ENCODE assay signal across 10 cellular contexts in the genomic region with DNA sequence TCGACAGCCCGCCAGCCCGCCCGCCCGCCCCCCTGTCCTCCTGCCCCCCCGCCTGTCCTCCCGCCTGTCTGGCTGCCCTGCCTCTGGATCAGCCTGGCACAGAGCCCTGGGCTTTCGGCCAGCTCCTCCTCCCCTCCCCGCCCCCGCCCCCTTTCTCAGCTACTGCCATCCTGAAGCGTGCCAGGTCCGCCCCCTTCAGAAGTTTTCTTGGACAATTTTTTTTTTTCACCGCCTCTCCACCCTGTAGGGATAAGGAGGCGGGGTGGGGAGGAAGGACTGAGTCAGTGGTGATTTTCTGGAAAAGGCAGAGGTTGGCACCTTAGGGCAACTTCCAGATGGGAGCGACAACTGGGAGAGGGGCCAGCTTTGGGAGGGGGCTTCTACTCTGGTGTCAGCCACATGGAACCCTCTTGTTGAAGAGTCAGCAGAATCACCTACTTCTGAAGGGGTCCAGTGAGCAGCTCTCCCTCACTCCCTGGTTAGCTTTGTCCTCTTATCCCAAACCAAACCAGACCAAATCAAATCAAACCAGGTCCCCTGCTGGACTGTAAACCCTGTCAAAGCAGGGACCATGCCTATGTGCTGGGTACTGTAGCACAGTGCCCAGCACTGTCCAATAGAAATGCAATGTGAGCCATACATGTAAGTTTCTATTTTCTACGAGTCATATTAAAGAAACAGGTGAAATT. TPM values are rescaled to one million over a fixed set of nuclear protein-coding genes. Genes with fewer than 3 reads are reported as not detected.
DNase-seq lines count a peak whose midpoint lies in the region; ATAC-seq and TF ChIP-seq lines count a peak whose summit lies in the region.
"Had no signal": no experiment of that assay in that cellular context is flagged by ENCODE, and none has a peak within 500 bp of the region (broad histone marks: within the 10 kb centered on the region; RNA-seq: fewer than 3 reads in every experiment).

No MANE protein-coding gene starts in this region.

- CTCF ChIA-PET in CD4-positive, alpha-beta T cell (lab: Charles Lee) = no interaction called here

- no peaks in the 10 kb centered on the region for H3K9me3 ChIP-seq in CD4-positive, alpha-beta T cell (ENCODE audit: control insufficient read depth, low read length)

- POLR2A ChIA-PET in CD4-positive, alpha-beta T cell (lab: Charles Lee) = no interaction called here

- no peaks in the 10 kb centered on the region for H3K9me3 Mint-ChIP-seq in CD4-positive, alpha-beta T cell

- H3K4me1 Mint-ChIP-seq in CD4-positive, alpha-beta T cell (ENCODE audit: low read depth) = no peaks in the 10 kb centered on the region

- peak; percentile 92 for DNase-seq in EL
- peak; percentile 5 for DNase-seq in NCI-H2171 treated with DMSO at 0.1 percent for 48 hours (lab: John Stamatoyannopoulos, UW)
- peak; percentile 73 for DNase-seq in epithelial cell of esophagus (ENCODE audit: low read depth)
- peak; percentile 46 for DNase-seq in pulmonary artery endothelial cell (ENCODE audit: low read depth, low spot score)
- DNase-seq in NCI-H2029 treated with DMSO at 0.1 percent for 48 hours (lab: John Stamatoyannopoulos, UW) = no peak
- no peak for DNase-seq in CD4-positive, alpha-beta T cell
- DNase-seq: NCI-H146 had no signal

- peaks cover 45% of the 10 kb centered on the region for H3K27me3 ChIP-seq in CD4-positive, alpha-beta T cell (ENCODE audit: control insufficient read depth, insufficient read depth, low read length)

- peaks cover 69% of the 10 kb centered on the region for H3K27me3 Mint-ChIP-seq in CD4-positive, alpha-beta T cell

- intact Hi-C loops in CD4-positive, alpha-beta T cell (cut with DNase I, micrococcal nuclease) = no loop called here

- no peak overlapping the region for H3K4me3 ChIP-seq in epithelial cell of esophagus (ENCODE audit: low read length)
- H3K4me3 ChIP-seq: lung had no signal

- no peak for TF ChIP-seq CTCF in epithelial cell of esophagus (IDR thresholded peaks at IDR 0.05; ENCODE audit: insufficient read depth, low read depth, low read length, missing control alignments)
- no peak for TF ChIP-seq CTCF in CD4-positive, alpha-beta T cell (IDR thresholded peaks at IDR 0.05)

- no peak for ATAC-seq in HG02610 (IDR thresholded peaks at IDR 0.05; ENCODE audit: unreplicated experiment)
- no peak for ATAC-seq in HG02970 (IDR thresholded peaks at IDR 0.05; ENCODE audit: low FRiP score, unreplicated experiment)
- no peak for ATAC-seq in CD4-positive, alpha-beta T cell (ENCODE audit: poor library complexity)

- no peak overlapping the region for H3K4me3 Mint-ChIP-seq in CD4-positive, alpha-beta T cell

- no peak overlapping the region for H3K27ac ChIP-seq in CD4-positive, alpha-beta T cell (ENCODE audit: low read depth, low read length)

- no peaks in the 10 kb centered on the region for H3K36me3 Mint-ChIP-seq in CD4-positive, alpha-beta T cell (ENCODE audit: low read depth)

- H3K27ac Mint-ChIP-seq in CD4-positive, alpha-beta T cell = no peak overlapping the region

RNA-seq across cellular contexts. Expression of a gene that starts 19.7 kb away (rescaled TPM):
- 0.21 and 0.40 TPM in 2 replicates for total RNA-seq in pulmonary artery endothelial cell
- total RNA-seq in CD4-positive, alpha-beta T cell = not detected

RNA-seq across cellular contexts. Expression of a gene that starts 48.5 kb away (rescaled TPM):
- total RNA-seq in pulmonary artery endothelial cell = not detected in 2 replicates
- not detected for total RNA-seq in CD4-positive, alpha-beta T cell
- total RNA-seq: lung had no signal

Comparison
In these comparisons a context has a peak if more than half of its experiments do, and no peak if none do; other contexts are left out.
1. DNase-seq: peak in EL (single experiment), NCI-H2171 treated with DMSO at 0.1 percent for 48 hours (single experiment), epithelial cell of esophagus (single experiment) and pulmonary artery endothelial cell (single experiment); none in NCI-H2029 treated with DMSO at 0.1 percent for 48 hours (single experiment) and CD4-positive, alpha-beta T cell (0 of 10).